Comparison of ENCODE assay signal across 8 cellular contexts in the genomic region with DNA sequence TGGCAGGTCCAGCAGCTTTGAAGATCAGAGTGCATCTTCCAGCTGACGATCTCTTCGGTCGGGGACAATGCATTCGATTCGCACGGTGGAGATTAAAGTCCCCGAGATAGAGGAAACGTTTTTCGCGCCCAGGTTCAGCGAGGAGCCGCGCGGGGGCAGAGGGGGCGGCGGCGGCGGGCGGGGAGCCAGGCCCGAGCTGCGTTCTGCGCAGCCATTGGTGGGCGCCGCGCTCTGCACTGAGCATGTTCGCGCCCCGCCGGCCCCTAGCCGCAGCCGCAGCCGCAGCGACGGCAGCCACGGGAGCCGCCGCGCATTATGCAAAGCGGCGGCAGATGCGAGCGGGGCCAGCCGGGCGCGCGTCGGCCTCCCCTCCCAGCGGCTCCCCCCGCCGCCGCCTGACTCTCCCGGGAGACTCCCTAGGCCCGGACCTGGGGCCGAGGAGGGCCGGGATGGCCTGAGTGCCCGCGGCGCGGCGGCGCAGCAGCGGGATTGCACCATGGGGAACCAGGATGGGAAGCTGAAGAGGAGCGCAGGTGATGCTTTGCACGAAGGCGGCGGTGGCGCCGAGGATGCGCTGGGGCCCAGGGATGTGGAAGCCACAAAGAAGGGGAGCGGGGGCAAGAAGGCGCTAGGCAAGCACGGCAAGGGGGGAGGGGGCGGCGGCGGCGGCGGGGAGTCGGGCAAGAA. TPM values are rescaled to one million over a fixed set of nuclear protein-coding genes. Genes with fewer than 3 reads are reported as not detected.
DNase-seq lines count a peak whose midpoint lies in the region; ATAC-seq and TF ChIP-seq lines count a peak whose summit lies in the region.

A gene (plus strand): TSS at position 270 of the 687 bp plus-strand sequence. CDS start 227 bp downstream, at position 497.

- CTCF ChIA-PET in A673 (lab: Charles Lee) = no interaction called here

- DNase-seq in A673 (ENCODE audit: low spot score) (peak; percentile 11), GM23248 (peak; percentile 80), NCI-H82 (lab: John Stamatoyannopoulos, UW) (peak; percentile 95), HUDEP-2 (lab: John Stamatoyannopoulos, UW; ENCODE audit: unreplicated experiment in 76 of 76) (no peak)

- peaks cover 15% of the 10 kb centered on the region for H3F3A ChIP-seq in GM23248 (ENCODE audit: insufficient read depth)

- H3K4me3 ChIP-seq in A673 (ENCODE audit: low read depth, low read length, poor library complexity, severe bottlenecking) (no peak within 1 kb of the TSS), GM23248 (peak within 1 kb of the TSS; percentile 90), endocrine pancreas (ENCODE audit: control insufficient read depth, insufficient read depth, low read length) (peak within 1 kb of the TSS; percentile 74), muscle layer of colon (ENCODE audit: low read depth in 1 of 2, low read length in 2 of 2) (peak within 1 kb of the TSS; percentile 60 to 79)

- in situ Hi-C loops in GM23248 (cut with MboI) = no loop called here

- H3K27ac ChIP-seq in A673 (ENCODE audit: low read depth, low read length, poor library complexity, severe bottlenecking) (no peak within 1 kb of the TSS), GM23248 (peak within 1 kb of the TSS; percentile 13; the same call in 1 of the 2 replicates), muscle layer of colon (ENCODE audit: low read depth, low read length) (peak within 1 kb of the TSS; percentile 70)

- H3K79me2 ChIP-seq in GM23248 (ENCODE audit: insufficient read depth) = peaks cover 61% of the 10 kb centered on the region

- POLR2A ChIA-PET in A673 (lab: Charles Lee; ENCODE audit: low non-redundant PET) = no interaction called here

- no TSS peak for BruUV-seq in A673 (replicated peaks; lab: Mats Ljungman, UMichigan)

- intact Hi-C loops in A673 (cut with micrococcal nuclease; ENCODE audit: unreplicated experiment) = no loop called here

- H3K9ac ChIP-seq in GM23248 (peak within 1 kb of the TSS; percentile 75), endocrine pancreas (ENCODE audit: control insufficient read depth, insufficient read depth, low read length) (peak within 1 kb of the TSS; percentile 94), muscle layer of colon (ENCODE audit: low read length) (no peak within 1 kb of the TSS)

- no peaks in the 10 kb centered on the region for H3K36me3 ChIP-seq in A673 (ENCODE audit: insufficient read depth, low read length, poor library complexity, severe bottlenecking)
- 0 out of 2 replicates have a peak, but pooled peaks cover 3% of the 10 kb centered on the region for H3K36me3 ChIP-seq in GM23248 (ENCODE audit: low read depth)
- H3K36me3 ChIP-seq in endocrine pancreas (ENCODE audit: control insufficient read depth, insufficient read depth, low read length) = no peaks in the 10 kb centered on the region
- no peaks in the 10 kb centered on the region for H3K36me3 ChIP-seq in muscle layer of colon (ENCODE audit: insufficient read depth, low read length)

- H3K4me1 ChIP-seq in A673 (ENCODE audit: insufficient read depth, low read length, poor library complexity, severe bottlenecking) (no peaks in the 10 kb centered on the region), GM23248 (ENCODE audit: insufficient read depth) (peaks cover 44% of the 10 kb centered on the region), endocrine pancreas (ENCODE audit: control insufficient read depth, insufficient read depth, low read length) (peaks cover 21% of the 10 kb centered on the region), muscle layer of colon (ENCODE audit: insufficient read depth, low read length) (peaks cover 10% of the 10 kb centered on the region)

- peaks cover 49% of the 10 kb centered on the region for H3K27me3 ChIP-seq in A673 (replicated peaks; ENCODE audit: insufficient read depth, low read depth, low read length, poor library complexity)
- no peaks in the 10 kb centered on the region for H3K27me3 ChIP-seq in GM23248 (replicated peaks; ENCODE audit: insufficient read depth)
- no peaks in the 10 kb centered on the region for H3K27me3 ChIP-seq in endocrine pancreas (ENCODE audit: control insufficient read depth, insufficient read depth, low read length)
- H3K27me3 ChIP-seq in muscle layer of colon (ENCODE audit: control insufficient read depth in 1 of 2, insufficient read depth in 2 of 2, low read length in 2 of 2) = peaks cover 0 to 9% of the 10 kb centered on the region in 2 donors

- H4K20me1 ChIP-seq in GM23248 (ENCODE audit: insufficient read depth) = no peaks in the 10 kb centered on the region

- H3K9me2 ChIP-seq in GM23248 (ENCODE audit: insufficient read depth) = no peaks in the 10 kb centered on the region

- H3K9me3 ChIP-seq in A673 (ENCODE audit: low read depth, low read length, poor library complexity, severe bottlenecking) = no peaks in the 10 kb centered on the region
- no peaks in the 10 kb centered on the region for H3K9me3 ChIP-seq in GM23248 (ENCODE audit: low read depth)
- H3K9me3 ChIP-seq in endocrine pancreas (ENCODE audit: control insufficient read depth, low read length) = no peaks in the 10 kb centered on the region
- no peaks in the 10 kb centered on the region for H3K9me3 ChIP-seq in muscle layer of colon (ENCODE audit: low read length)

- H3K4me2 ChIP-seq in GM23248 (ENCODE audit: unreplicated experiment) = peak within 1 kb of the TSS; percentile 84

- peak within 1 kb of the TSS; percentile 86 for H2AFZ ChIP-seq in GM23248

- 1 to 3% methylated on average over 61 to 77 of the region's 78 CpGs for WGBS in GM23248 (ENCODE audit: low coverage in 1 of 2, low lambda C conversion rate in 2 of 2, missing lambda C conversion rate in 2 of 2), 2 experiments

- ATAC-seq in GM18867 (IDR thresholded peaks at IDR 0.05; ENCODE audit: unreplicated experiment) (no peak), HG03280 (IDR thresholded peaks at IDR 0.05; ENCODE audit: unreplicated experiment) (no peak)

- no peak for TF ChIP-seq CTCF in A673 (conservative IDR thresholded peaks at IDR 0.05; ENCODE audit: low read depth, low read length)

RNA-seq across cellular contexts. Expression of the gene that starts here (rescaled TPM):
- total RNA-seq in A673 (2021) = not detected in 2 replicates
- total RNA-seq in GM23248 (2014; rRNA removed; shearing (Covaris generic)) = 114 and 141 TPM in 2 replicates
- polyA plus RNA-seq in GM23248 (2016; fragmentation: Nextera tagmentation; extraction: Ambion mirVana) = 72.8 and 78.2 TPM in 2 replicates

Comparison
In these comparisons a context has a peak if more than half of its experiments do, and no peak if none do; other contexts are left out.
1. RNA of the gene that starts here (total RNA-seq): 114 to 141 TPM in GM23248; not detected in A673; every median in the first group is over 100 times any median in the second.
2. Peak in DNase-seq in A673; RNA of the gene not detected or under 1 TPM.
3. DNase-seq: peak in GM23248 (single experiment) and NCI-H82 (single experiment); none in HUDEP-2 (0 of 76).